9 cellular contexts compared by ENCODE assay signal in the genomic region with DNA sequence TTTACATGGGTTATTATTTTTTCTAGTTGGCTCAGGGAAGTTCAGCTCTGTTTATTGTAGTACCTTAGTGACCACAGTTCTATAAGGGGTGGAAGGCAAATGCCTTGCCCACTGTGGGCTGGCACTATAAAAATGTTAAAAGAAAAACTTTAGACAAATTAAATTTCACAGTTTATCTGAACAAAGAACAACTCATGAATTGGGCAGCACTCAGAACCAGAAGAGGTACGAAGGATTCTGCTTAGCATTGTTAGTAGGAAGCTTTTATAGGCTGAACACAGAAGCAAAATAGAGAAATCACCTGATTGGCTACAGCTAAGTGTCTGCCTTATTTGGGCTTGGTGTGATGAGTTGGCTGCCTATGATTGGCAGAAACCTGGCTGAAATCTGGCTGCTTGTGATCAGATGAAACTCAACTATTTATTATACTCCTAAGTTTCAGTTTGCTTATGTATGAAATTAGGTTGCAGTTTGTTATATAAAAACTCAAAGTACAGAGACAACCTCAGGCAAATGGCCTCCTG. TPM values are rescaled to one million over a fixed set of nuclear protein-coding genes. Genes with fewer than 3 reads are reported as not detected.
"Had no signal": no experiment of that assay in that cellular context is flagged by ENCODE, and none has a peak within 500 bp of the region (broad histone marks: within the 10 kb centered on the region; RNA-seq: fewer than 3 reads in every experiment).

No MANE protein-coding gene starts in this region.

- H3K9me3 Mint-ChIP-seq: IgD-negative memory B cell had no signal

- H3K4me2 ChIP-seq: GM23338 had no signal

- FAIRE-seq: H1, H54, HTR-8/SVneo had no signal

- H2AFZ ChIP-seq: GM23338 had no signal

- DNase-seq: H9, HCEC 1CT, KG1 had no signal

- H3K27ac Mint-ChIP-seq: GM23338, H9, IgD-negative memory B cell had no signal

- H3K4me3 Mint-ChIP-seq: GM23338, H9, IgD-negative memory B cell had no signal

- H3K4me3 ChIP-seq: GM23338 had no signal

- H3K4me1 Mint-ChIP-seq: IgD-negative memory B cell had no signal

- H3K36me3 Mint-ChIP-seq: IgD-negative memory B cell had no signal

- ATAC-seq: GM23338 had no signal

RNA-seq across cellular contexts. Expression of a gene that starts 45.0 kb away (rescaled TPM):
- total RNA-seq: GM23338, H1, H9, HT-29 had no signal
- polyA plus RNA-seq: GM23338, H1, IgD-negative memory B cell had no signal
